Comparison of ENCODE assay signal across 36 cellular contexts in the genomic region with DNA sequence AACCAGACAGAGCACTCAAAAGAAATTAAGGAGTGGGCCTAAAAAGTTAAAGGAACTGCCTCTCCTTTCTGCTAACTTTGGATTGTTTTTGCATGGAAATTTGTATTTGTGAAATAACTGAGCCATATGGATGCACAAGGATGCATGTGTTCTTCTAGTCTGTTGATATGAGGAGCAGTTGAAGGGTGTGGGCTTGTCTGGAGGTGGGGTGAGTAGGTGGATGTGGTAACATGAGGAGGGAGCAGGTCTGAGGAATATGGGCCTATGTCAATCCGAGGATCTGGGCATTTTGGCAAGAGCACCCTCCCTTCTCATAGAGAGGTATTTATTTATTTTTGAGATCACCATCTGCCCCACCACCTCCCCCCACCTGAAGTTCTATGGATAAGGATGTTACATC. TPM values are rescaled to one million over a fixed set of nuclear protein-coding genes. Genes with fewer than 3 reads are reported as not detected.
DNase-seq lines count a peak whose midpoint lies in the region; TF ChIP-seq lines count a peak whose summit lies in the region.
"Had no signal": no experiment of that assay in that cellular context is flagged by ENCODE, and none has a peak within 500 bp of the region (broad histone marks: within the 10 kb centered on the region; RNA-seq: fewer than 3 reads in every experiment).

No MANE protein-coding gene starts in this region.

- no peak overlapping the region for H3K27ac ChIP-seq in HEK293 (ENCODE audit: extremely low read depth, low read depth, low read length)
- no peak overlapping the region for H3K27ac ChIP-seq in endodermal cell (ENCODE audit: low read depth, low read length)
- H3K27ac ChIP-seq: 22Rv1; A549; BLaER1; BLaER1 treated with 17β-estradiol and CSF1 and Interleukin-3, amounts not matched to agents 10 nM and 100 nM; C4-2B had no signal

- no peaks in the 10 kb centered on the region for H3K27me3 Mint-ChIP-seq in Caco-2 (ENCODE audit: insufficient read depth, unreplicated experiment)
- peaks cover 55% of the 10 kb centered on the region for H3K27me3 Mint-ChIP-seq in endodermal cell (ENCODE audit: insufficient read depth)

- H3K9me3 ChIP-seq in Caco-2 (no peaks in the 10 kb centered on the region), HEK293 (ENCODE audit: control insufficient read depth, insufficient read depth, low read depth, low read length) (no peaks in the 10 kb centered on the region), endodermal cell (ENCODE audit: control insufficient read depth, low read length) (no peaks in the 10 kb centered on the region)
- H3K9me3 ChIP-seq: A549, BE2C, BLaER1 had no signal

- peak overlapping the region; percentile 38 for H3K27ac Mint-ChIP-seq in Caco-2 (ENCODE audit: unreplicated experiment)
- no peak overlapping the region for H3K27ac Mint-ChIP-seq in endodermal cell
- H3K27ac Mint-ChIP-seq: B cell; CD14-positive monocyte; CD4-positive, alpha-beta memory T cell; CD4-positive, alpha-beta T cell; CD4-positive, CD25-positive, alpha-beta regulatory T cell; CD8-positive, alpha-beta memory T cell; CD8-positive, alpha-beta T cell had no signal

- H3K36me3 Mint-ChIP-seq in Caco-2 (ENCODE audit: insufficient read depth, unreplicated experiment): no peaks in the 10 kb centered on the region
- H3K36me3 Mint-ChIP-seq in endodermal cell (ENCODE audit: low read depth): no peaks in the 10 kb centered on the region
- H3K36me3 Mint-ChIP-seq: CD14-positive monocyte; CD4-positive, alpha-beta memory T cell; CD4-positive, CD25-positive, alpha-beta regulatory T cell; CD8-positive, alpha-beta memory T cell; CD8-positive, alpha-beta T cell had no signal

- H3K36me3 ChIP-seq in Caco-2 (ENCODE audit: control insufficient read depth, insufficient read depth, low read length) (no peaks in the 10 kb centered on the region), HEK293 (ENCODE audit: control insufficient read depth in 2 of 2, insufficient read depth in 1 of 2, low read length in 2 of 2) (no peaks in the 10 kb centered on the region), endodermal cell (ENCODE audit: control insufficient read depth, insufficient read depth, low read length) (peaks cover 12% of the 10 kb centered on the region)
- H3K36me3 ChIP-seq: BE2C; BLaER1; BLaER1 treated with 17β-estradiol and CSF1 and Interleukin-3, amounts not matched to agents 10 nM and 100 nM had no signal

- peaks cover 22% of the 10 kb centered on the region for H3K4me1 ChIP-seq in Caco-2
- no peaks in the 10 kb centered on the region for H3K4me1 ChIP-seq in HEK293 (ENCODE audit: control insufficient read depth, insufficient read depth, low read length)
- peaks cover 15% of the 10 kb centered on the region for H3K4me1 ChIP-seq in endodermal cell (ENCODE audit: control insufficient read depth, insufficient read depth, low read length)
- H3K4me1 ChIP-seq: A549, BE2C, BLaER1 had no signal

- intact Hi-C loops in Caco-2 (cut with micrococcal nuclease; ENCODE audit: unreplicated experiment): loop anchor here (1.0 kb wide), 1 partner anchor 8 kb away; no protein-coding TSS in a partner anchor

- CTCF ChIA-PET in Caco-2 (lab: Charles Lee) (interaction anchor here (1.3 kb wide), 1 partner anchor 18 kb away, joined by 4 read pairs; no protein-coding TSS in a partner anchor), HEK293 (lab: Yijun Ruan, JAX) (interaction anchor here (0.6 to 1.6 kb wide), 3 partner anchors 10 to 308 kb away, joined by 3 to 5 read pairs (median 4); no protein-coding TSS in a partner anchor)

- 86% methylated on average over 1 of the region's 1 CpG; no CpG with 5 or more reads in 1 of the 2 experiments for WGBS in endodermal cell (ENCODE audit: insufficient coverage in 1 of 2, insufficient read length in 1 of 2), 2 experiments

- H3K4me3 ChIP-seq in Caco-2 (ENCODE audit: low read depth, low read length): no peak overlapping the region
- no peak overlapping the region for H3K4me3 ChIP-seq in HEK293 (ENCODE audit: low read depth, low read length)
- H3K4me3 ChIP-seq in endodermal cell (ENCODE audit: low read length): peak overlapping the region; percentile 33
- H3K4me3 ChIP-seq: A549; BLaER1; BLaER1 treated with 17β-estradiol and CSF1 and Interleukin-3, amounts not matched to agents 10 nM and 100 nM had no signal

- H3K4me1 Mint-ChIP-seq in Caco-2 (ENCODE audit: low read depth, unreplicated experiment): peaks cover 18% of the 10 kb centered on the region
- peaks cover 43% of the 10 kb centered on the region for H3K4me1 Mint-ChIP-seq in endodermal cell
- H3K4me1 Mint-ChIP-seq: CD4-positive, alpha-beta memory T cell; CD4-positive, CD25-positive, alpha-beta regulatory T cell; CD8-positive, alpha-beta memory T cell had no signal

- no TSS peak for BruUV-seq in Caco-2 (replicated peaks; lab: Mats Ljungman, UMichigan)

- H3K27me3 ChIP-seq in Caco-2 (replicated peaks; ENCODE audit: control insufficient read depth, insufficient read depth, low read length) (no peaks in the 10 kb centered on the region), endodermal cell (ENCODE audit: control insufficient read depth, insufficient read depth, low read length, poor library complexity, severe bottlenecking) (peaks cover 47% of the 10 kb centered on the region)
- H3K27me3 ChIP-seq: BE2C; BLaER1; BLaER1 treated with 17β-estradiol and CSF1 and Interleukin-3, amounts not matched to agents 10 nM and 100 nM had no signal

- H3K9me3 Mint-ChIP-seq in Caco-2 (ENCODE audit: unreplicated experiment): no peaks in the 10 kb centered on the region
- H3K9me3 Mint-ChIP-seq in endodermal cell: no peaks in the 10 kb centered on the region
- H3K9me3 Mint-ChIP-seq: CD4-positive, alpha-beta memory T cell; CD4-positive, alpha-beta T cell; CD8-positive, alpha-beta T cell had no signal

- POLR2A ChIA-PET in Caco-2 (lab: Charles Lee): no interaction called here
- POLR2A ChIA-PET in HEK293 (lab: Yijun Ruan, JAX): no interaction called here

- DNase-seq in Caco-2 (no peak), endodermal cell (peak; percentile 11), cortex of kidney (lab: John Stamatoyannopoulos, UW) (no peak), T1000 (lab: John Stamatoyannopoulos, UW) (no peak)
- DNase-seq in activated CD4-positive, alpha-beta T cell treated with anti-CD3 and anti-CD28 coated beads, Interleukin-2, amount 50 U/mL, for 4 hours: no peak
- DNase-seq: 8988T; ACHN; AML-193; BE2C; C1 segment of cervical spinal cord; Calu3; CD4-positive, alpha-beta memory T cell; CD4-positive, alpha-beta T cell; CD4-positive, CD25-positive, alpha-beta regulatory T cell; CD8-positive, alpha-beta memory T cell; CD8-positive, alpha-beta T cell; COR-L47; DMS 273 treated with DMSO at 0.1 percent for 48 hours; DMS153; DMS53; DMS79; DMS79 treated with DMSO at 0.1 percent for 48 hours; DND-41; EL had no signal

- no peak for TF ChIP-seq CTCF in Caco-2 (IDR thresholded peaks at IDR 0.05; ENCODE audit: insufficient read depth in 1 of 2, low read depth in 1 of 2, low read length in 1 of 2, severe bottlenecking in 1 of 2, unreplicated experiment in 1 of 2)
- TF ChIP-seq CTCF in HEK293 (tag by site-specific recombination; IDR thresholded peaks at IDR 0.05): no peak
- no peak for TF ChIP-seq CTCF in endodermal cell (conservative IDR thresholded peaks at IDR 0.05)

- peak overlapping the region; percentile 25 for H3K4me3 Mint-ChIP-seq in Caco-2 (ENCODE audit: unreplicated experiment)
- H3K4me3 Mint-ChIP-seq in endodermal cell: peak overlapping the region; percentile 21
- H3K4me3 Mint-ChIP-seq: B cell; CD14-positive monocyte; CD4-positive, alpha-beta memory T cell; CD4-positive, alpha-beta T cell; CD4-positive, CD25-positive, alpha-beta regulatory T cell; CD8-positive, alpha-beta memory T cell; CD8-positive, alpha-beta T cell had no signal

- H3K9ac ChIP-seq in endodermal cell (ENCODE audit: extremely low read depth, low read length, poor library complexity, severe bottlenecking): no peak overlapping the region
- H3K9ac ChIP-seq: BLaER1; BLaER1 treated with 17β-estradiol and CSF1 and Interleukin-3, amounts not matched to agents 10 nM and 100 nM had no signal

TF ChIP-seq in HEK293, 187 proteins besides CTCF, POLR2A, EP300 and RAD21:
- TF ChIP-seq KLF16 (tag by site-specific recombination; IDR thresholded peaks at IDR 0.05): no peak
- TF ChIP-seq, protein P1, sequence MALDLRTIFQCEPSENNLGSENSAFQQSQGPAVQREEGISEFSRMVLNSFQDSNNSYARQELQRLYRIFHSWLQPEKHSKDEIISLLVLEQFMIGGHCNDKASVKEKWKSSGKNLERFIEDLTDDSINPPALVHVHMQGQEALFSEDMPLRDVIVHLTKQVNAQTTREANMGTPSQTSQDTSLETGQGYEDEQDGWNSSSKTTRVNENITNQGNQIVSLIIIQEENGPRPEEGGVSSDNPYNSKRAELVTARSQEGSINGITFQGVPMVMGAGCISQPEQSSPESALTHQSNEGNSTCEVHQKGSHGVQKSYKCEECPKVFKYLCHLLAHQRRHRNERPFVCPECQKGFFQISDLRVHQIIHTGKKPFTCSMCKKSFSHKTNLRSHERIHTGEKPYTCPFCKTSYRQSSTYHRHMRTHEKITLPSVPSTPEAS (tag by site-specific recombination; IDR thresholded peaks at IDR 0.05): no peak
- peak; percentile 72 for TF ChIP-seq EGR2 (tag by site-specific recombination; IDR thresholded peaks at IDR 0.05; ENCODE audit: low read depth)
- TF ChIP-seq ZFHX2 (tag by site-specific recombination; conservative IDR thresholded peaks at IDR 0.05): peak; percentile 85
TF ChIP-seq in HEK293: peak in this region for 2.

RNA-seq across cellular contexts. Expression of a gene that starts 13.4 kb away (rescaled TPM):
- total RNA-seq in Caco-2 (2022) (0.32 and 0.45 TPM in 2 replicates), endodermal cell (1 to 10 TPM; 4.7 to 5.8 TPM)
- 3.9 TPM for polyA plus RNA-seq in endodermal cell (2013, experiment 1 of 2)
- 5.1 TPM for polyA plus RNA-seq in endodermal cell (2013, experiment 2 of 2)
- total RNA-seq: A172; A673; Calu3; CD4-positive, alpha-beta memory T cell; CD4-positive, alpha-beta T cell; CD4-positive, CD25-positive, alpha-beta regulatory T cell; CD8-positive, alpha-beta memory T cell; CD8-positive, alpha-beta T cell had no signal
- polyA plus RNA-seq: AG04450; BJ; CD14-positive monocyte; CD4-positive, alpha-beta memory T cell; CD4-positive, CD25-positive, alpha-beta regulatory T cell; CD8-positive, alpha-beta memory T cell had no signal
